Comparison of ENCODE assay signal across 13 cellular contexts in the genomic region with DNA sequence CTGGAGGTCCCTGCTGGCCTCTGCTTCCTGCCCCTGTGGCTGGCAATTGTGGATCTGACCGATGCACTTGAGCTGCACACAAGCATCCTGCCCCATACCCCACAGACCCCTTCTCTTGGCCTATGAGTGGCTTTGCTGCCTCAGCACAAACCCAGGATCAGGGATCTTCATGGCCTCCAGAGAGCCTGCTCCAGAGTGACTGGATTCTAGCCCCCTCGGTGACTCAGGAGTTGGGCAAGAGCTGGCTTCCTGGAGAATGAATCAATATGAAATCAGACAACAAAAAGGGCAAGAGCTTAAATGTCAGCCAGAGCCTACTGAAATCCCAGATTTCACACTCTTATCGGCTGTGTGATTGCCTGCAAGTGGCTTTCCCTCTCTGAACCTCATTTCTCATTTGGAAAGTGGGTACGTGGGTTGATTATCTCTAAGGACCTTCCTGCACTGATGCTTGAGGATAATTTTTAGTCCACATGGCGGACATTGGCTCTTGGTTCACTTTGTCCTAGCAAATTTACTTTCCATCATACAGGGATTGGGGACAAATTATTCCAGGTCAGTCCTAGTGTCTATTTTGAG.
A peak's percentile ranks its signal among the peaks of the same experiment; 100 is the strongest.
DNase-seq lines count a peak whose midpoint lies in the region; ATAC-seq and TF ChIP-seq lines count a peak whose summit lies in the region.
"Had no signal": no experiment of that assay in that cellular context is flagged by ENCODE, and none has a peak within 500 bp of the region (broad histone marks: within the 10 kb centered on the region; RNA-seq: fewer than 3 reads in every experiment).

No MANE protein-coding gene starts in this region.

- H4K20me1 ChIP-seq in HCT116 (ENCODE audit: insufficient read depth), result no peaks in the 10 kb centered on the region

- no peak overlapping the region for H3K4me3 Mint-ChIP-seq in CD4-positive, alpha-beta memory T cell
- H3K4me3 Mint-ChIP-seq in activated naive CD8-positive, alpha-beta T cell treated with anti-CD3 and anti-CD28 coated beads for 36 hours, result no peak overlapping the region
- H3K4me3 Mint-ChIP-seq: activated T-helper 17 cell treated with anti-CD3 and anti-CD28 coated beads, Interleukin-2, amount 50 U/mL, for 72 hours; dendritic cell treated with granulocyte-macrophage colony-stimulating factor and Interleukin-4, amounts not matched to agents 40 ng/mL and 50 ng/mL, for 4 days; natural killer cell had no signal

- CTCF ChIA-PET in HCT116 (lab: Charles Lee), result no interaction called here
- CTCF ChIA-PET in CD4-positive, alpha-beta memory T cell (lab: Charles Lee; ENCODE audit: partially characterized antibody), result no interaction called here

- intact Hi-C loops in HCT116 (cut with micrococcal nuclease), result no loop called here
- intact Hi-C loops in CD4-positive, alpha-beta memory T cell (cut with micrococcal nuclease), result no loop called here

- POLR2A ChIA-PET in HCT116 (lab: Charles Lee), result no interaction called here
- POLR2A ChIA-PET in CD4-positive, alpha-beta memory T cell (lab: Charles Lee; ENCODE audit: partially characterized antibody), result no interaction called here

- H3K4me1 Mint-ChIP-seq in CD4-positive, alpha-beta memory T cell, result no peaks in the 10 kb centered on the region
- H3K4me1 Mint-ChIP-seq in activated naive CD8-positive, alpha-beta T cell treated with anti-CD3 and anti-CD28 coated beads for 36 hours, result no peaks in the 10 kb centered on the region
- H3K4me1 Mint-ChIP-seq: activated T-helper 17 cell treated with anti-CD3 and anti-CD28 coated beads, Interleukin-2, amount 50 U/mL, for 72 hours; natural killer cell had no signal

- no peaks in the 10 kb centered on the region for H3K27me3 Mint-ChIP-seq in CD4-positive, alpha-beta memory T cell
- H3K27me3 Mint-ChIP-seq in activated naive CD8-positive, alpha-beta T cell treated with anti-CD3 and anti-CD28 coated beads for 36 hours, result peaks cover 10% of the 10 kb centered on the region

- peak overlapping the region in 1 of 7 donors; percentile 37 for H3K27ac Mint-ChIP-seq in CD4-positive, alpha-beta memory T cell
- H3K27ac Mint-ChIP-seq in activated naive CD8-positive, alpha-beta T cell treated with anti-CD3 and anti-CD28 coated beads for 36 hours, result no peak overlapping the region
- H3K27ac Mint-ChIP-seq: activated T-helper 17 cell treated with anti-CD3 and anti-CD28 coated beads, Interleukin-2, amount 50 U/mL, for 72 hours; dendritic cell treated with granulocyte-macrophage colony-stimulating factor and Interleukin-4, amounts not matched to agents 40 ng/mL and 50 ng/mL, for 4 days; natural killer cell had no signal

- H3K4me2 ChIP-seq in HCT116 (ENCODE audit: low read length), result peak overlapping the region; percentile 23; the same call in 1 of the 2 replicates

- ATAC-seq in HCT116 (peak; percentile 30; the same call in 1 of the 2 replicates), GM21737 (IDR thresholded peaks at IDR 0.05; ENCODE audit: unreplicated experiment) (no peak)
- ATAC-seq: activated T-helper 17 cell treated with anti-CD3 and anti-CD28 coated beads, Interleukin-2, amount 50 U/mL, for 72 hours; natural killer cell had no signal

- peaks cover 0 to 9% of the 10 kb centered on the region in 2 experiments; a peak in 1 of 4 replicates for H3K4me1 ChIP-seq in HCT116 (ENCODE audit: control insufficient read depth in 1 of 2, insufficient read depth in 2 of 2, low read length in 2 of 2)
- peaks cover 17% of the 10 kb centered on the region for H3K4me1 ChIP-seq in adipocyte (ENCODE audit: control insufficient read depth, insufficient read depth, low read length)
- H3K4me1 ChIP-seq in CD4-positive, alpha-beta memory T cell (ENCODE audit: insufficient read depth, low read length), result no peaks in the 10 kb centered on the region

- H3K79me2 ChIP-seq in HCT116 (ENCODE audit: insufficient read depth, low read length), result no peaks in the 10 kb centered on the region

- RAD21 ChIA-PET in HCT116 (lab: Charles Lee; ENCODE audit: low non-redundant PET in 1 of 2, low total read pairs in 2 of 2, uncharacterized antibody in 2 of 2, unreplicated experiment in 2 of 2), result no interaction called here

- H3K9me3 ChIP-seq in HCT116 (ENCODE audit: control insufficient read depth in 1 of 2, insufficient read depth in 1 of 2, low read depth in 1 of 2, low read length in 2 of 2) (no peaks in the 10 kb centered on the region), adipocyte (ENCODE audit: control insufficient read depth, low read length) (no peaks in the 10 kb centered on the region)
- H3K9me3 ChIP-seq in CD4-positive, alpha-beta memory T cell (ENCODE audit: control insufficient read depth in 1 of 2, low read length in 2 of 2), result no peaks in the 10 kb centered on the region

- peaks cover 0 to 6% (median 4%) of the 10 kb centered on the region in 8 donors for H3K9me3 Mint-ChIP-seq in CD4-positive, alpha-beta memory T cell
- peaks cover under 1% of the 10 kb centered on the region for H3K9me3 Mint-ChIP-seq in activated naive CD8-positive, alpha-beta T cell treated with anti-CD3 and anti-CD28 coated beads for 36 hours
- H3K9me3 Mint-ChIP-seq: dendritic cell treated with granulocyte-macrophage colony-stimulating factor and Interleukin-4, amounts not matched to agents 40 ng/mL and 50 ng/mL, for 4 days; natural killer cell had no signal

- no peaks in the 10 kb centered on the region for H3K36me3 Mint-ChIP-seq in CD4-positive, alpha-beta memory T cell
- H3K36me3 Mint-ChIP-seq in activated naive CD8-positive, alpha-beta T cell treated with anti-CD3 and anti-CD28 coated beads for 36 hours, result peaks cover 2% of the 10 kb centered on the region
- H3K36me3 Mint-ChIP-seq: natural killer cell had no signal

- H3K27ac ChIP-seq in HCT116 (ENCODE audit: low read depth, low read length), result no peak overlapping the region
- no peak overlapping the region for H3K27ac ChIP-seq in CD4-positive, alpha-beta memory T cell (ENCODE audit: low read depth, low read length)
- H3K27ac ChIP-seq: HL-60 had no signal

- no peaks in the 10 kb centered on the region for H3K36me3 ChIP-seq in HCT116 (ENCODE audit: control insufficient read depth in 1 of 2, insufficient read depth in 2 of 2, low read length in 2 of 2)
- no peaks in the 10 kb centered on the region for H3K36me3 ChIP-seq in adipocyte (ENCODE audit: control insufficient read depth, insufficient read depth, low read length, severe bottlenecking)
- H3K36me3 ChIP-seq in CD4-positive, alpha-beta memory T cell (ENCODE audit: insufficient read depth, low read length), result no peaks in the 10 kb centered on the region

- DNase-seq in A172 (ENCODE audit: low spot score) (peak; percentile 73), HCT116 (ENCODE audit: low read depth, low spot score) (no peak), adipocyte (ENCODE audit: low read depth) (peak; percentile 94), hepatic stellate cell (ENCODE audit: low spot score) (peak; percentile 89), SKM-1 treated with dmso at 0.1 percent for 144 hours (lab: John Stamatoyannopoulos, UW; ENCODE audit: unreplicated experiment) (no peak)
- DNase-seq in CD4-positive, alpha-beta memory T cell, result no peak
- DNase-seq in activated naive CD8-positive, alpha-beta T cell treated with anti-CD3 and anti-CD28 coated beads for 36 hours, result no peak
- DNase-seq: natural killer cell, NCI-H1930 had no signal

- H3K4me3 ChIP-seq in HCT116 (replicated peaks in 1 of 2; ENCODE audit: low read depth in 1 of 2, low read length in 2 of 2), result no peak overlapping the region
- H3K4me3 ChIP-seq in adipocyte (ENCODE audit: low read length), result no peak overlapping the region
- H3K4me3 ChIP-seq in CD4-positive, alpha-beta memory T cell (ENCODE audit: low read length in 2 of 2), result no peak overlapping the region

- no peaks in the 10 kb centered on the region for H3K9me2 ChIP-seq in HCT116 (ENCODE audit: insufficient read depth)

- no peak for TF ChIP-seq RAD21 in HCT116 (IDR thresholded peaks at IDR 0.05; ENCODE audit: low read depth)

- TF ChIP-seq POLR2A in HCT116 (IDR thresholded peaks at IDR 0.05; ENCODE audit: borderline replicate concordance, extremely low read depth, insufficient read depth, insufficient read length), result no peak

- H2AFZ ChIP-seq in HCT116 (ENCODE audit: low read depth, low read length, poor library complexity, severe bottlenecking), result no peak overlapping the region

- BruUV-seq in HCT116 (replicated peaks; lab: Mats Ljungman, UMichigan), result no TSS peak

- H3K9ac ChIP-seq in HCT116 (ENCODE audit: low read length) (no peak overlapping the region), adipocyte (ENCODE audit: low read length) (peak overlapping the region; percentile 64)

- TF ChIP-seq CTCF in HCT116 (IDR thresholded peaks at IDR 0.05 in 2 of 3, conservative IDR thresholded peaks at IDR 0.05 in 1 of 3; ENCODE audit: borderline replicate concordance in 1 of 3, insufficient read depth in 1 of 3, low read depth in 2 of 3, low read length in 2 of 3), result no peak

- no peaks in the 10 kb centered on the region for H3K27me3 ChIP-seq in HCT116 (ENCODE audit: insufficient read depth, low read length)
- no peaks in the 10 kb centered on the region for H3K27me3 ChIP-seq in adipocyte (replicated peaks; ENCODE audit: control insufficient read depth, insufficient read depth, low read length)
- H3K27me3 ChIP-seq in CD4-positive, alpha-beta memory T cell (ENCODE audit: insufficient read depth, low read length), result no peaks in the 10 kb centered on the region

TF ChIP-seq in HCT116, 20 proteins besides CTCF, POLR2A, EP300 and RAD21 (continues in another document):
- TF ChIP-seq CBX3 (IDR thresholded peaks at IDR 0.05; ENCODE audit: low read depth), result no peak
- TF ChIP-seq, protein P1, sequence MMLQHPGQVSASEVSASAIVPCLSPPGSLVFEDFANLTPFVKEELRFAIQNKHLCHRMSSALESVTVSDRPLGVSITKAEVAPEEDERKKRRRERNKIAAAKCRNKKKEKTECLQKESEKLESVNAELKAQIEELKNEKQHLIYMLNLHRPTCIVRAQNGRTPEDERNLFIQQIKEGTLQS (IDR thresholded peaks at IDR 0.05), result no peak
- no peak for TF ChIP-seq ZFX (IDR thresholded peaks at IDR 0.05)
- no peak for TF ChIP-seq SIN3A (IDR thresholded peaks at IDR 0.05; ENCODE audit: low read depth)
- TF ChIP-seq EZH2 (IDR thresholded peaks at IDR 0.05), result no peak
- TF ChIP-seq ELF1 (IDR thresholded peaks at IDR 0.05; ENCODE audit: borderline replicate concordance, low read depth), result no peak
- 0 out of 2 replicates have a peak, but pooled peaks have one; percentile 24 for TF ChIP-seq FOSL1 (IDR thresholded peaks at IDR 0.05; ENCODE audit: low read depth)
- TF ChIP-seq YY1 (IDR thresholded peaks at IDR 0.05; ENCODE audit: extremely low read depth, insufficient replicate concordance, low read depth, low read length), result no peak

Comparison
In these comparisons a context has a peak if more than half of its experiments do, and no peak if none do; other contexts are left out.
1. DNase-seq: peak in A172 (single experiment), adipocyte (single experiment) and hepatic stellate cell (single experiment); none in HCT116 (single experiment), SKM-1 treated with dmso at 0.1 percent for 144 hours (single experiment), CD4-positive, alpha-beta memory T cell (0 of 5) and activated naive CD8-positive, alpha-beta T cell treated with anti-CD3 and anti-CD28 coated beads for 36 hours (single experiment).